ENCODE assay signal across 8 cellular contexts in the genomic region with DNA sequence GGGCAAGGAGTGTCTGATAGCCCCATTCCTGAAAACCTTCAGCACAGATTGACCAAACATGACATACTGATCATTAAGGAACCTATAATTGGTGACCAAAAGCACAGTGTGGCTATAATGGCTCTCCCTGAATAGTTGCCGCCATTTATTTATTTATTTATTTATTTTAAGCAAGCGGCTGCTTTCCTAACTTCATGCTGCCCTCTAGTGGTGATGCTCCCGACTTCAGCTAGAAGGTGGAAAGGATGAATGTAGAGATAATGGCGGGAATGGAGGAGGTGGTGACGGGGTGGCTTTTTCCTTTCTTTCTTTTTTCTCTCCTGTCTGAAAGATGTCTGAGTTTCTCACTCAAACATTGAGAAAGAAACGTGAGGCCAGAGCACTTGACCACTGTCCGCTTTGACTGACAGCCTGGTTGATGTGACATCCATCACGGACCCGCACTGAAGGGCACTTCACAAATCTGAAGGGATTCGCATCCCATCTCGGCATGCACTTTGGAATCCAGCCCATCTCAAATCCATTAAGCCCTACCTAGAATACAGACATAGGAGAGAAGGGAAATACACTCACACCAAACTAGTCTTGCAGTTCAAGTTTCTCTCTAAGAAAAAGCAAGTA.
DNase-seq lines count a peak whose midpoint lies in the region; ATAC-seq, FAIRE-seq and TF ChIP-seq lines count a peak whose summit lies in the region.

No MANE protein-coding gene starts in this region.

- H3K4me1 Mint-ChIP-seq in neural crest cell: peaks cover 16% of the 10 kb centered on the region

- H3K4me3 Mint-ChIP-seq in neural crest cell: no peak overlapping the region

- peak; percentile 75 for ATAC-seq in GM18909 (IDR thresholded peaks at IDR 0.05; ENCODE audit: poor library complexity, unreplicated experiment)

- CTCF ChIA-PET in BJ (lab: Yijun Ruan, JAX): interaction anchor here (0.6 to 1.3 kb wide), 7 partner anchors 12 to 436 kb away, joined by 3 to 5 read pairs (median 3); no protein-coding TSS in a partner anchor

- TF ChIP-seq CTCF in BJ (IDR thresholded peaks at IDR 0.05; ENCODE audit: insufficient read depth, low read depth, low read length): peak; percentile 74
- peak; percentile 78 for TF ChIP-seq CTCF in fibroblast of pulmonary artery (IDR thresholded peaks at IDR 0.05; ENCODE audit: low read length, missing control alignments)
- peak; percentile 90 for TF ChIP-seq CTCF in neural crest cell (conservative IDR thresholded peaks at IDR 0.05)

- H3K27me3 Mint-ChIP-seq in neural crest cell (ENCODE audit: low read depth): peaks cover 2% of the 10 kb centered on the region

- no peaks in the 10 kb centered on the region for H3K36me3 ChIP-seq in BJ (ENCODE audit: control insufficient read depth, insufficient read depth, low read length)

- POLR2A ChIA-PET in BJ (lab: Charles Lee): no interaction called here

- DNase-seq in BJ (ENCODE audit: low read depth) (no peak), HTR-8/SVneo (ENCODE audit: insufficient read length, low spot score) (peak; percentile 46), NCI-H82 treated with DMSO at 0.1 percent for 48 hours (lab: John Stamatoyannopoulos, UW; ENCODE audit: unreplicated experiment) (peak; percentile 35), activated T-cell treated with anti-CD3 and anti-CD28 coated beads for 1 hour (ENCODE audit: low read depth) (peak; percentile 14), fibroblast of pulmonary artery (ENCODE audit: low read depth) (peak; percentile 86), neural crest cell (ENCODE audit: low read depth, low spot score) (peak; percentile 92), ureter (ENCODE audit: low spot score) (peak; percentile 89)

- no peak for FAIRE-seq in HTR-8/SVneo (lab: Jason Lieb, UNC)

- no peaks in the 10 kb centered on the region for H3K36me3 Mint-ChIP-seq in neural crest cell (ENCODE audit: low read depth)

- H3K9me3 Mint-ChIP-seq in neural crest cell: no peaks in the 10 kb centered on the region

- H3K27ac Mint-ChIP-seq in neural crest cell (ENCODE audit: unreplicated experiment): no peak overlapping the region

- no peaks in the 10 kb centered on the region for H3K27me3 ChIP-seq in BJ (ENCODE audit: control insufficient read depth, insufficient read depth, low read length)

- H3K4me3 ChIP-seq in BJ (ENCODE audit: low read depth, low read length) (no peak overlapping the region), fibroblast of pulmonary artery (replicated peaks; ENCODE audit: low read depth, low read length) (no peak overlapping the region)
